In genomic region chr7:96709381-96710228, GRCh38 we compare ENCODE assay signal across 8 cellular contexts. TPM values are rescaled to one million over a fixed set of nuclear protein-coding genes. Genes with fewer than 3 reads are reported as not detected.
DNase-seq lines count a peak whose midpoint lies in the region; TF ChIP-seq lines count a peak whose summit lies in the region.

SEM1 (minus strand) TSS chr7:96709846; CDS start chr7:96709763, 83 bp downstream.

- H3K4me1 Mint-ChIP-seq in HFFc6 (ENCODE audit: low read depth): peaks cover 14% of the 10 kb centered on the region

- H3K9me3 ChIP-seq in SU-DHL-6 (ENCODE audit: insufficient read depth, low read length): peaks cover 20% of the 10 kb centered on the region
- no peaks in the 10 kb centered on the region for H3K9me3 ChIP-seq in cardiac muscle cell (ENCODE audit: low read depth)
- H3K9me3 ChIP-seq in parathyroid adenoma (ENCODE audit: control insufficient read depth, low read length): no peaks in the 10 kb centered on the region
- peaks cover 0 to 5% (median 0%) of the 10 kb centered on the region in 4 donors for H3K9me3 ChIP-seq in tibial nerve

- H3K27ac ChIP-seq in SU-DHL-6 (ENCODE audit: low read depth, low read length) (peak within 1 kb of the TSS; percentile 59), cardiac muscle cell (peak within 1 kb of the TSS; percentile 92), parathyroid adenoma (peak within 1 kb of the TSS; percentile 80), tibial nerve (peak within 1 kb of the TSS; percentile 76 to 91 (median 86))

- 1% methylated on average over 40 to 46 of the region's 46 CpGs for WGBS in tibial nerve, 2 donors

- TF ChIP-seq CTCF in GM10248 (IDR thresholded peaks at IDR 0.05; ENCODE audit: control extremely low read depth, extremely low read depth, low read depth, missing control alignments) (no peak), HFFc6 (IDR thresholded peaks at IDR 0.05) (peak; percentile 14; the same call in 1 of the 2 replicates), NB4 (IDR thresholded peaks at IDR 0.05; ENCODE audit: low read depth, low read length) (no peak), SU-DHL-6 (IDR thresholded peaks at IDR 0.05; ENCODE audit: insufficient read depth, low read length, poor library complexity, severe bottlenecking) (no peak), cardiac muscle cell (IDR thresholded peaks at IDR 0.05; ENCODE audit: low read depth, low read length) (no peak), parathyroid adenoma (IDR thresholded peaks at IDR 0.05) (no peak), tibial nerve (IDR thresholded peaks at IDR 0.05) (peak in 1 of 5 experiments; percentile 30)

- peaks cover 24% of the 10 kb centered on the region for H4K20me1 ChIP-seq in SU-DHL-6 (ENCODE audit: low read depth, low read length)

- H3K79me2 ChIP-seq in SU-DHL-6 (ENCODE audit: insufficient read depth, low read length): peaks cover 49% of the 10 kb centered on the region
- peaks cover 30% of the 10 kb centered on the region for H3K79me2 ChIP-seq in parathyroid adenoma

- CTCF ChIA-PET in GM10248 (lab: Yijun Ruan, JAX): interaction anchor here (1.1 kb wide), 1 partner anchor 30 kb away, joined by 3 read pairs; no protein-coding TSS in a partner anchor

- H3K36me3 ChIP-seq in SU-DHL-6 (ENCODE audit: low read length) (peaks cover 17% of the 10 kb centered on the region; the same call in 1 of the 2 replicates), cardiac muscle cell (no peaks in the 10 kb centered on the region), parathyroid adenoma (ENCODE audit: control insufficient read depth, insufficient read depth, low read length) (no peaks in the 10 kb centered on the region), tibial nerve (no peaks in the 10 kb centered on the region)

- H3K4me3 Mint-ChIP-seq in HFFc6: peak within 1 kb of the TSS; percentile 99

- H3K9me2 ChIP-seq in SU-DHL-6 (replicated peaks; ENCODE audit: insufficient read depth, low read length): no peaks in the 10 kb centered on the region

- H3K4me2 ChIP-seq in SU-DHL-6 (ENCODE audit: low read depth, low read length, poor library complexity, severe bottlenecking): peak within 1 kb of the TSS; percentile 62
- peak within 1 kb of the TSS; percentile 84 for H3K4me2 ChIP-seq in parathyroid adenoma (ENCODE audit: low read length)

- H3K36me3 Mint-ChIP-seq in HFFc6 (ENCODE audit: low read depth): no peaks in the 10 kb centered on the region

- H2AFZ ChIP-seq in SU-DHL-6 (ENCODE audit: low read depth, low read length, severe bottlenecking) (peak within 1 kb of the TSS; percentile 100), parathyroid adenoma (peak within 1 kb of the TSS; percentile 98)

- H3K27ac Mint-ChIP-seq in HFFc6: peak within 1 kb of the TSS; percentile 100

- no peaks in the 10 kb centered on the region for H3K27me3 ChIP-seq in SU-DHL-6 (ENCODE audit: low read length)
- no peaks in the 10 kb centered on the region for H3K27me3 ChIP-seq in cardiac muscle cell
- H3K27me3 ChIP-seq in parathyroid adenoma (ENCODE audit: control insufficient read depth, insufficient read depth, low read length): no peaks in the 10 kb centered on the region
- H3K27me3 ChIP-seq in tibial nerve: no peaks in the 10 kb centered on the region

- H3K4me1 ChIP-seq in cardiac muscle cell (ENCODE audit: low read depth): peaks cover 8% of the 10 kb centered on the region
- H3K4me1 ChIP-seq in parathyroid adenoma: peaks cover 11% of the 10 kb centered on the region
- peaks cover 0 to 32% (median 15%) of the 10 kb centered on the region in 4 donors for H3K4me1 ChIP-seq in tibial nerve

- H3K9ac ChIP-seq in SU-DHL-6 (ENCODE audit: low read length): peak within 1 kb of the TSS; percentile 84
- peak within 1 kb of the TSS; percentile 73 for H3K9ac ChIP-seq in parathyroid adenoma

- no peaks in the 10 kb centered on the region for H3K9me3 Mint-ChIP-seq in HFFc6

- peak; percentile 56 for TF ChIP-seq POLR2A in NB4 (IDR thresholded peaks at IDR 0.05; ENCODE audit: extremely low read depth, insufficient read length)
- TF ChIP-seq POLR2A in tibial nerve (IDR thresholded peaks at IDR 0.05): peak in 1 of 2 donors; percentile 41

- DNase-seq in GM10248 (ENCODE audit: extremely low spot score) (peak; percentile 67), HFFc6 (peak; percentile 64), NB4 (ENCODE audit: low read depth) (peak; percentile 92), cardiac muscle cell (ENCODE audit: low read depth in 1 of 2, low spot score in 1 of 2) (peak; percentile 89 to 91), tibial nerve (ENCODE audit: low spot score in 2 of 2) (peak; percentile 68 to 84)
- DNase-seq in activated naive CD8-positive, alpha-beta T cell treated with anti-CD3 and anti-CD28 coated beads, Interleukin-2, amount 50 U/mL, for 16 hours (ENCODE audit: low read depth, low spot score): peak; percentile 22

- peaks cover 5% of the 10 kb centered on the region; the same call in 1 of the 2 replicates for H3K27me3 Mint-ChIP-seq in HFFc6 (ENCODE audit: insufficient read depth)

- H3K4me3 ChIP-seq in NB4 (ENCODE audit: low read depth, low read length) (peak within 1 kb of the TSS; percentile 98), SU-DHL-6 (ENCODE audit: insufficient read depth, low read length, poor library complexity, severe bottlenecking) (peak within 1 kb of the TSS; percentile 71), cardiac muscle cell (peak within 1 kb of the TSS; percentile 86), parathyroid adenoma (ENCODE audit: low read depth, low read length) (peak within 1 kb of the TSS; percentile 92), tibial nerve (peak within 1 kb of the TSS; percentile 60 to 84 (median 75))

- H3F3A ChIP-seq in SU-DHL-6 (ENCODE audit: insufficient read depth): peaks cover 4% of the 10 kb centered on the region

- TF ChIP-seq EP300 in tibial nerve (IDR thresholded peaks at IDR 0.05): peak; percentile 70 to 90

- POLR2A ChIA-PET in GM10248 (lab: Yijun Ruan, JAX): interaction anchor here (0.6 kb wide), 1 partner anchor 16 kb away, joined by 3 read pairs; no protein-coding TSS in a partner anchor

RNA-seq across cellular contexts. Expression of gene SEM1, which starts in this region (rescaled TPM):
- 10 to 100 TPM; 35.0 to 87.7 (median 45.9) TPM for total RNA-seq in HFFc6 (2021; fragmentation: NEBNext Ultra II Directional; extraction: Animal tissue kit (Norgen Biotek cat#: 25700))
- 24.0 and 35.9 TPM in 2 replicates for total RNA-seq in cardiac muscle cell
- 215 and 220 TPM in 2 replicates for polyA plus RNA-seq in cardiac muscle cell
- total RNA-seq in tibial nerve: 10 to 100 TPM; 15.1 to 24.3 (median 16.9) TPM

Comparison
In these comparisons a context has a peak if more than half of its experiments do, and no peak if none do; other contexts are left out.
1. Peak in every context shown above with its lines: DNase-seq, H3K4me3 ChIP-seq and H3K27ac ChIP-seq.
2. DNase-seq: peak in every context shown above with its lines; median percentile 92 in NB4; 90 in cardiac muscle cell; 76 in tibial nerve; 67 in GM10248; 64 in HFFc6; 22 in activated naive CD8-positive, alpha-beta T cell treated with anti-CD3 and anti-CD28 coated beads, Interleukin-2, amount 50 U/mL, for 16 hours.